In the genomic region with DNA sequence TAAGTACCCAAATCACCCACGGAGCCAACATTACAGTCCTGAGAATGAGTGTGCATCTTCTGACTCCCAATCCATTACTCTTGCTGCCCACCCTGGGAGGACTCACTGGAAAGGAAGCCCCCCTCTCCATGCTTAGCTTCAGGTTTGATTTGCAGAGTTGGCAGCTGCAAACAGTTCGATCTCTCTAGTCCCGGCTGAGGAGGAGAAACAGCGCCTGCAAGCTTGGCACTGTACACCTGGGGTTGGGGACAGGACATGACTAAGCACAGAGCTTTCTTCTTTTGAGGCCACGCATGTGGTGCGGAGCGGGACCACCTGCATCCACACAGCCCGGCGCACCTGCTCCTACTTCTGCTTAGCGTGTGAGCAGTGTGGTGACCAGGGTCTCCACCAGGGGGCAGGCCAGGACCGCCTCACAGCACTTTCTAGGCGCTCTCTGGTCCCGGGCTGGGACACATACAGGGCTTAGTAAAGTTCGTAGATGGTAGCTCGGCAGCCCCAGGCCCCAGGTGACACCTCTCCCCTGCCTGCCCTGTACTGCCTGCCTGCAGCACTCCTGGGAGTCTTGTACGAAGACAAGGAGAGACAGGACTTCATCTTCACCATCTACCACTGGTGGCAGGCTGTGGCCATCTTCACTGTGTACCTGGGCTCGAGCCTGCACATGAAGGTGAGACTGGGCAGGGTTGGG, we compare ENCODE assay signal across 10 cellular contexts. TPM values are rescaled to one million over a fixed set of nuclear protein-coding genes. Genes with fewer than 3 reads are reported as not detected.
A peak's percentile ranks its signal among the peaks of the same experiment; 100 is the strongest.
DNase-seq lines count a peak whose midpoint lies in the region; FAIRE-seq and TF ChIP-seq lines count a peak whose summit lies in the region.
"Not testable (repeated sequence)": the region's sequence is repeated elsewhere in the genome, so short reads cannot be mapped to it uniquely, and the experiment has no call there.
"Had no signal": no experiment of that assay in that cellular context is flagged by ENCODE, and none has a peak within 500 bp of the region (broad histone marks: within the 10 kb centered on the region; RNA-seq: fewer than 3 reads in every experiment).

No MANE protein-coding gene starts in this region.

- H3K36me3 ChIP-seq in GM06990 (ENCODE audit: control insufficient read depth, insufficient read depth, low read length); Loucy (ENCODE audit: insufficient read depth, low read length); endothelial cell of umbilical vein (ENCODE audit: control insufficient read depth in 2 of 2, extremely low read depth in 1 of 2, insufficient read depth in 2 of 2, low read length in 2 of 2); mesendoderm (ENCODE audit: control insufficient read depth, insufficient read depth, low read length): not testable (repeated sequence)

- not testable (repeated sequence) for H4K8ac ChIP-seq in mesendoderm (ENCODE audit: low read depth, low read length)

- H3K23ac ChIP-seq in mesendoderm (ENCODE audit: low read length) = not testable (repeated sequence)

- H3K9me2 ChIP-seq in Loucy (replicated peaks; ENCODE audit: low read depth, low read length) = not testable (repeated sequence)

- H3F3A ChIP-seq in Loucy (ENCODE audit: low read depth) = not testable (repeated sequence)

- not testable (repeated sequence) for H3K18ac ChIP-seq in mesendoderm (ENCODE audit: low read length)

- intact Hi-C loops in endothelial cell of umbilical vein (cut with micrococcal nuclease) = not testable (repeated sequence)

- FAIRE-seq in endothelial cell of umbilical vein (lab: Jason Lieb, UNC) = peak; percentile 24

- not testable (repeated sequence) for H3K4me3 ChIP-seq in GM06990 (replicated peaks; ENCODE audit: low read depth, low read length); Loucy (ENCODE audit: low read length, poor library complexity, severe bottlenecking); endothelial cell of umbilical vein (replicated peaks in 1 of 3; ENCODE audit: insufficient read depth in 1 of 3, low read depth in 1 of 3, low read length in 3 of 3); mesendoderm (ENCODE audit: low read length)

- not testable (repeated sequence) for H3K27me3 ChIP-seq in GM06990 (replicated peaks; ENCODE audit: control insufficient read depth, insufficient read depth, low read length); Loucy (ENCODE audit: insufficient read depth, low read length, poor library complexity, severe bottlenecking); endothelial cell of umbilical vein (ENCODE audit: control insufficient read depth in 2 of 2, insufficient read depth in 2 of 2, low read length in 2 of 2); mesendoderm (ENCODE audit: insufficient read depth, low read length, poor library complexity)

- not testable (repeated sequence) for H3K27ac ChIP-seq in VCaP; endothelial cell of umbilical vein (ENCODE audit: insufficient read depth, low read depth, low read length); mesendoderm (ENCODE audit: low read depth, low read length)

- CTCF ChIA-PET in activated naive CD4-positive, alpha-beta T cell treated with anti-CD3 and anti-CD28 coated beads, Interleukin-2, amount 10 ng/mL, durations not matched to agents 7 days and 5 days (lab: Charles Lee); endothelial cell of umbilical vein (lab: Charles Lee): not testable (repeated sequence)

- H3K4ac ChIP-seq in mesendoderm (ENCODE audit: low read depth, low read length) = not testable (repeated sequence)

- H3K4me1 Mint-ChIP-seq in activated naive CD4-positive, alpha-beta T cell treated with anti-CD3 and anti-CD28 coated beads, Interleukin-2, amount 10 ng/mL, durations not matched to agents 7 days and 5 days = not testable (repeated sequence)

- H4K5ac ChIP-seq in mesendoderm (ENCODE audit: low read length) = not testable (repeated sequence)

- H3K4me3 Mint-ChIP-seq in activated naive CD4-positive, alpha-beta T cell treated with anti-CD3 and anti-CD28 coated beads, Interleukin-2, amount 10 ng/mL, durations not matched to agents 7 days and 5 days = not testable (repeated sequence)

- H2AK5ac ChIP-seq in mesendoderm (ENCODE audit: low read length) = not testable (repeated sequence)

- H3K4me2 ChIP-seq in Loucy (ENCODE audit: low read depth, low read length, poor library complexity, severe bottlenecking); endothelial cell of umbilical vein (ENCODE audit: insufficient read depth, low read length); mesendoderm (ENCODE audit: low read length): not testable (repeated sequence)

- no CpG with 5 or more reads among the region's 17 CpGs for WGBS in mesendoderm (ENCODE audit: extremely low coverage, insufficient coverage, low lambda C conversion rate)

- H3K4me1 ChIP-seq in Loucy (ENCODE audit: insufficient read depth, low read length, poor library complexity, severe bottlenecking); endothelial cell of umbilical vein (ENCODE audit: control insufficient read depth, extremely low read depth, insufficient read depth, low read length); mesendoderm (ENCODE audit: control insufficient read depth, low read depth, low read length): not testable (repeated sequence)

- not testable (repeated sequence) for H3K79me1 ChIP-seq in mesendoderm (ENCODE audit: low read length)

- H2BK5ac ChIP-seq in mesendoderm (ENCODE audit: low read length) = not testable (repeated sequence)

- H3K9me3 ChIP-seq in Loucy (ENCODE audit: insufficient read depth, low read depth, low read length); endothelial cell of umbilical vein (replicated peaks; ENCODE audit: control insufficient read depth, insufficient read depth, low read length): not testable (repeated sequence)

- POLR2A ChIA-PET in endothelial cell of umbilical vein (lab: Charles Lee) = not testable (repeated sequence)

- H3K27me3 Mint-ChIP-seq in activated naive CD4-positive, alpha-beta T cell treated with anti-CD3 and anti-CD28 coated beads, Interleukin-2, amount 10 ng/mL, durations not matched to agents 7 days and 5 days = peaks cover 58% of the 10 kb centered on the region

- peak overlapping the region; percentile 56 for H3K56ac ChIP-seq in mesendoderm (ENCODE audit: low read length)

- not testable (repeated sequence) for TF ChIP-seq POLR2A in endothelial cell of umbilical vein (IDR thresholded peaks at IDR 0.05; ENCODE audit: low read depth, low read length)

- not testable (repeated sequence) for BruUV-seq in endothelial cell of umbilical vein (replicated peaks; lab: Mats Ljungman, UMichigan)

- H3K27ac Mint-ChIP-seq in activated naive CD4-positive, alpha-beta T cell treated with anti-CD3 and anti-CD28 coated beads, Interleukin-2, amount 10 ng/mL, durations not matched to agents 7 days and 5 days = not testable (repeated sequence)

- not testable (repeated sequence) for H3K9me1 ChIP-seq in endothelial cell of umbilical vein (replicated peaks; ENCODE audit: control insufficient read depth, extremely low read depth, insufficient read depth, low read length)

- H3K9ac ChIP-seq in Loucy (ENCODE audit: low read depth, low read length, poor library complexity, severe bottlenecking); endothelial cell of umbilical vein (replicated peaks; ENCODE audit: extremely low read depth, insufficient read depth, low read length): not testable (repeated sequence)
- H3K9ac ChIP-seq in mesendoderm (ENCODE audit: low read length) = peak overlapping the region; percentile 40

- not testable (repeated sequence) for H3K9me3 Mint-ChIP-seq in activated naive CD4-positive, alpha-beta T cell treated with anti-CD3 and anti-CD28 coated beads, Interleukin-2, amount 10 ng/mL, durations not matched to agents 7 days and 5 days

- not testable (repeated sequence) for H2AFZ ChIP-seq in Loucy (ENCODE audit: low read length); endothelial cell of umbilical vein (ENCODE audit: low read depth, low read length)

- DNase-seq in GM06990 (ENCODE audit: extremely low read depth, insufficient read length); endothelial cell of umbilical vein (ENCODE audit: low read depth, low spot score): not testable (repeated sequence)
- DNase-seq in activated naive CD4-positive, alpha-beta T cell treated with anti-CD3 and anti-CD28 coated beads, Interleukin-2, amount 10 ng/mL, durations not matched to agents 7 days and 5 days = peak; percentile 45
- peak; percentile 51 for DNase-seq in mesendoderm
- DNase-seq in stimulated activated CD4-positive, alpha-beta T cell treated with anti-CD3 and anti-CD28 coated beads, Interleukin-15, amount 100 ng/mL, for 24 hours = peak; percentile 40

- not testable (repeated sequence) for H3K79me2 ChIP-seq in Loucy (ENCODE audit: insufficient read depth, low read length); endothelial cell of umbilical vein (ENCODE audit: control insufficient read depth, insufficient read depth, low read length); mesendoderm (ENCODE audit: control insufficient read depth, insufficient read depth, low read length)

- H2BK120ac ChIP-seq in mesendoderm (ENCODE audit: low read depth, low read length) = not testable (repeated sequence)

- not testable (repeated sequence) for H2BK15ac ChIP-seq in mesendoderm (replicated peaks; ENCODE audit: low read depth)

- H3K36me3 Mint-ChIP-seq in activated naive CD4-positive, alpha-beta T cell treated with anti-CD3 and anti-CD28 coated beads, Interleukin-2, amount 10 ng/mL, durations not matched to agents 7 days and 5 days = not testable (repeated sequence)

- TF ChIP-seq CTCF in GM06990 (IDR thresholded peaks at IDR 0.05; ENCODE audit: insufficient read depth, low read length, poor library complexity, severe bottlenecking) = peak; percentile 32
- TF ChIP-seq CTCF in Loucy (conservative IDR thresholded peaks at IDR 0.05; ENCODE audit: low read length) = peak; percentile 25; the same call in 1 of the 2 replicates
- peak; percentile 71 for TF ChIP-seq CTCF in VCaP (conservative IDR thresholded peaks at IDR 0.05)
- TF ChIP-seq CTCF in endothelial cell of umbilical vein (IDR thresholded peaks at IDR 0.05; ENCODE audit: extremely low read depth in 1 of 2, insufficient read depth in 1 of 2, low read depth in 1 of 2, low read length in 2 of 2) = peak in 1 of 2 donors; percentile 16

- not testable (repeated sequence) for H4K20me1 ChIP-seq in Loucy (ENCODE audit: insufficient read depth, low read length, poor library complexity, severe bottlenecking); endothelial cell of umbilical vein (replicated peaks; ENCODE audit: control insufficient read depth, extremely low read depth, insufficient read depth, low read length)

- dilution Hi-C loops in endothelial cell of umbilical vein (cut with MboI; ENCODE audit: extremely low pct_ligation_motif_present, low sequenced_read_pairs) = not testable (repeated sequence)

RNA-seq across cellular contexts. Expression of a gene that starts 22.3 kb away (rescaled TPM):
- total RNA-seq in endothelial cell of umbilical vein = not detected in 2 replicates
- polyA plus RNA-seq in endothelial cell of umbilical vein = not detected in 2 replicates
- not detected in 2 replicates for polyA plus RNA-seq in endothelial cell of umbilical vein (2011; cell fraction: cytosol; rRNA removed)
- not detected in 2 replicates for polyA plus RNA-seq in endothelial cell of umbilical vein (2011; cell fraction: nucleus; rRNA removed)
- polyA plus RNA-seq in endothelial cell of umbilical vein (2012) = not detected in 2 replicates
- polyA minus RNA-seq in endothelial cell of umbilical vein = not detected in 2 replicates
- polyA minus RNA-seq in endothelial cell of umbilical vein (2011; cell fraction: cytosol; rRNA and poly(A)+ RNA removed) = not detected
- polyA minus RNA-seq in endothelial cell of umbilical vein (2011; cell fraction: nucleus; rRNA and poly(A)+ RNA removed) = not detected in 2 replicates
- not detected for polyA plus RNA-seq in mesendoderm (2013, experiment 1 of 2)
- not detected for polyA plus RNA-seq in mesendoderm (2013, experiment 2 of 2)
- total RNA-seq: CD8-positive, alpha-beta memory T cell; NCI-H460; subcutaneous adipose tissue had no signal
- polyA plus RNA-seq: CD8-positive, alpha-beta memory T cell had no signal

RNA-seq across cellular contexts. Expression of a gene that starts 39.6 kb away (rescaled TPM):
- not detected in 2 replicates for total RNA-seq in endothelial cell of umbilical vein
- polyA plus RNA-seq in endothelial cell of umbilical vein = 0.11 TPM in 1 of 2 replicates, not detected in the other
- not detected in 2 replicates for polyA plus RNA-seq in endothelial cell of umbilical vein (2011; cell fraction: cytosol; rRNA removed)
- 0.11 and 0.26 TPM in 2 replicates for polyA plus RNA-seq in endothelial cell of umbilical vein (2011; cell fraction: nucleus; rRNA removed)
- polyA plus RNA-seq in endothelial cell of umbilical vein (2012) = not detected in 2 replicates
- polyA minus RNA-seq in endothelial cell of umbilical vein = not detected in 2 replicates
- not detected for polyA minus RNA-seq in endothelial cell of umbilical vein (2011; cell fraction: cytosol; rRNA and poly(A)+ RNA removed)
- polyA minus RNA-seq in endothelial cell of umbilical vein (2011; cell fraction: nucleus; rRNA and poly(A)+ RNA removed) = not detected in 2 replicates
- 0.03 TPM for polyA plus RNA-seq in mesendoderm (2013, experiment 1 of 2)
- not detected for polyA plus RNA-seq in mesendoderm (2013, experiment 2 of 2)
- total RNA-seq: CD8-positive, alpha-beta memory T cell; NCI-H460; subcutaneous adipose tissue had no signal
- polyA plus RNA-seq: CD8-positive, alpha-beta memory T cell had no signal

RNA-seq across cellular contexts. Expression of a gene that starts 56.7 kb away (rescaled TPM):
- total RNA-seq in endothelial cell of umbilical vein = 0.30 TPM in 1 of 2 replicates, not detected in the other
- 0.28 and 0.35 TPM in 2 replicates for polyA plus RNA-seq in endothelial cell of umbilical vein
- 0.07 TPM in 1 of 2 replicates, not detected in the other for polyA plus RNA-seq in endothelial cell of umbilical vein (2011; cell fraction: cytosol; rRNA removed)
- 0.78 and 1.9 TPM in 2 replicates for polyA plus RNA-seq in endothelial cell of umbilical vein (2011; cell fraction: nucleus; rRNA removed)
- 0.30 TPM in 1 of 2 replicates, not detected in the other for polyA plus RNA-seq in endothelial cell of umbilical vein (2012)
- polyA minus RNA-seq in endothelial cell of umbilical vein = 0.41 TPM in 1 of 2 replicates, not detected in the other
- not detected for polyA minus RNA-seq in endothelial cell of umbilical vein (2011; cell fraction: cytosol; rRNA and poly(A)+ RNA removed)
- polyA minus RNA-seq in endothelial cell of umbilical vein (2011; cell fraction: nucleus; rRNA and poly(A)+ RNA removed) = not detected in 2 replicates
- polyA plus RNA-seq in mesendoderm (2013, experiment 1 of 2) = not detected
- polyA plus RNA-seq in mesendoderm (2013, experiment 2 of 2) = 0.03 TPM
- total RNA-seq: CD8-positive, alpha-beta memory T cell; NCI-H460 had no signal
- polyA plus RNA-seq: CD8-positive, alpha-beta memory T cell had no signal
